Comparison of ENCODE assay signal across 1 cellular context in genomic region chr19:45400192-45400591, GRCh38.
TF ChIP-seq lines count a peak whose summit lies in the region.

No MANE protein-coding gene starts in this region.

TF ChIP-seq in HCT116, 20 proteins besides CTCF, POLR2A, EP300 and RAD21 (continued from another document):
- TF ChIP-seq, protein P1, sequence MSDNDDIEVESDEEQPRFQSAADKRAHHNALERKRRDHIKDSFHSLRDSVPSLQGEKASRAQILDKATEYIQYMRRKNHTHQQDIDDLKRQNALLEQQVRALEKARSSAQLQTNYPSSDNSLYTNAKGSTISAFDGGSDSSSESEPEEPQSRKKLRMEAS (IDR thresholded peaks at IDR 0.05) = no peak
- TF ChIP-seq SRF (IDR thresholded peaks at IDR 0.05; ENCODE audit: low read depth) (no peak), EGR1 (IDR thresholded peaks at IDR 0.05; ENCODE audit: low read depth) (no peak), SIN3A (IDR thresholded peaks at IDR 0.05; ENCODE audit: low read depth) (no peak), TCF7L2 (IDR thresholded peaks at IDR 0.05; ENCODE audit: borderline replicate concordance, extremely low read depth, insufficient read depth, insufficient read length) (no peak)
